18 cellular contexts compared by ENCODE assay signal in the genomic region with DNA sequence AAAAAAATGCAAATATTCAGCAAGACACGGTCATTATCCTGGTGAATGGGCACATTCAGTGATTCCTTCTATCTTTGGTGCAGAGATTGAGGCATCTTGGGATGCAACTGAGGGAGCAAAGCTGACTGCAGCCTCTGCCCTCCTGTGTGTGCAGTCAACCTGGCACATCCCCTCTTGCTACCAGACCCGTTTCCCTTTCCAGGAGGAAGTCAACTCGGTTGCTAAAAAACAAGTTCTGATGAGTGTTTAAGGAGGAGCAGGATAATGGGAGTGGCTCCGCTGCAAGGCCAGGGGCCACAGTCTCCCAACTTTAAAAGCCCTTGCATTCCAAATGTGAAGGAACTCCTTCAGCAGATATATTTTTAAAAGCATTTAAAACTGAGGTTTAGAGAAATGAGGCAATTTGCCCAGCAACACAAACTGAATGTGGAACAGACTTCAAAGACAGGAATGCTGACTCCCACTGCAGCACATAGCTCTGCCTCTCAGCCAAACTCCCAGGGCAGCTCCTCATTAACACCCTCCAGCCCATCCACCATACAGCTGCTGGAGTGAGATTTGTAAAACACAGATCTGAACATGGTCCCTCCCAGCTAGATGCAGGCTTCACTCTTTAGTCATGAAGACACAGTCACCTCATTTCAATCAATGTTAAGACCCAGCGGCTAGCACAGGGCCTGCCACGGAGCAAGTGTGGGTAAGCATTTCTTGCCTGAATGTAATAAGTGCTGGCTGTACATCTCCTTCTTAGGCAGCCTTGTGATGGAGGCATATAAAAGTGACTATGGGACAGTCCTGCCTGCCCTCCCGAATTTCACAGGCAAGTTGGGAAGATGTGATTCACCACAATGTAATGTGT. TPM values are rescaled to one million over a fixed set of nuclear protein-coding genes. Genes with fewer than 3 reads are reported as not detected.
DNase-seq lines count a peak whose midpoint lies in the region; ATAC-seq, FAIRE-seq and TF ChIP-seq lines count a peak whose summit lies in the region.
"Had no signal": no experiment of that assay in that cellular context is flagged by ENCODE, and none has a peak within 500 bp of the region (broad histone marks: within the 10 kb centered on the region; RNA-seq: fewer than 3 reads in every experiment).

No MANE protein-coding gene starts in this region.

- POLR2A ChIA-PET in HepG2 (lab: Yijun Ruan, JAX) = interaction anchor here (1.0 to 3.4 kb wide), 6 partner anchors 10 to 55 kb away, joined by 3 to 23 read pairs (median 6); a partner anchor contains a TSS

- ATAC-seq in HepG2 = peak; percentile 8; the same call in 1 of the 3 replicates
- no peak for ATAC-seq in right lobe of liver
- ATAC-seq in esophagus mucosa = peak; percentile 35
- no peak for ATAC-seq in GM21528 (IDR thresholded peaks at IDR 0.05; ENCODE audit: low FRiP score, unreplicated experiment)
- ATAC-seq: activated naive CD4-positive, alpha-beta T cell treated with anti-CD3 and anti-CD28 coated beads, Interleukin-2, amount 50 U/mL, for 72 hours; left colon had no signal

- H3K9me3 ChIP-seq in HepG2 (ENCODE audit: low read length) (no peaks in the 10 kb centered on the region), right lobe of liver (no peaks in the 10 kb centered on the region), mesodermal cell (ENCODE audit: control insufficient read depth, low read length) (no peaks in the 10 kb centered on the region)
- H3K9me3 ChIP-seq: SJSA1, tibial nerve had no signal

- no peak for FAIRE-seq in HepG2 (lab: Jason Lieb, UNC)

- peaks cover 20% of the 10 kb centered on the region for H3K79me2 ChIP-seq in HepG2 (ENCODE audit: insufficient read depth, low read length)

- H3K9ac ChIP-seq in HepG2 (ENCODE audit: insufficient read depth, low read depth, low read length) = peak overlapping the region; percentile 3; the same call in 1 of the 2 replicates

- in situ Hi-C loops in HepG2 (cut with HindIII; ENCODE audit: extremely low pct_ligation_motif_present, low pct_unique_long_range_greater_than_20kb) = loop anchor here (10.0 kb wide), 1 partner anchor 50 kb away; a partner anchor contains a TSS

- TF ChIP-seq EP300 in HepG2 (IDR thresholded peaks at IDR 0.05; ENCODE audit: low read depth in 2 of 2, low read length in 2 of 2) (no peak), HepG2 (CRISPR knock-in tag; IDR thresholded peaks at IDR 0.05; ENCODE audit: borderline replicate concordance) (no peak)

- H3K27me3 ChIP-seq in HepG2 (ENCODE audit: control insufficient read depth in 1 of 2, insufficient read depth in 2 of 2, low read length in 2 of 2) (no peaks in the 10 kb centered on the region), right lobe of liver (no peaks in the 10 kb centered on the region)
- H3K27me3 ChIP-seq: SJSA1, tibial nerve had no signal

- H2AFZ ChIP-seq in HepG2 (ENCODE audit: low read length) = no peak overlapping the region

- no peak for TF ChIP-seq RAD21 in HepG2 (CRISPR knock-in tag; IDR thresholded peaks at IDR 0.05)

- H3K4me2 ChIP-seq in HepG2 (ENCODE audit: low read depth, low read length) = peak overlapping the region; percentile 6; the same call in 1 of the 2 replicates

- no peak overlapping the region for H3K4me3 ChIP-seq in HepG2 (replicated peaks in 1 of 3; ENCODE audit: insufficient read depth in 1 of 3, low read depth in 2 of 3, low read length in 3 of 3)
- no peak overlapping the region for H3K4me3 ChIP-seq in right lobe of liver
- H3K4me3 ChIP-seq in mesodermal cell (ENCODE audit: extremely low read depth, insufficient read depth, low read length, poor library complexity, severe bottlenecking) = no peak overlapping the region
- H3K4me3 ChIP-seq: SJSA1, tibial nerve had no signal

- CTCF ChIA-PET in HepG2 (lab: Yijun Ruan, JAX; ENCODE audit: low intra/inter-chr PET ratio, low total read pairs) = no interaction called here

- intact Hi-C loops in HepG2 (cut with micrococcal nuclease; ENCODE audit: unreplicated experiment) (loop anchor here (1.0 to 5.0 kb wide), 3 partner anchors 52 to 68 kb away; no protein-coding TSS in a partner anchor), right lobe of liver (cut with DNase I) (no loop called here)

- TF ChIP-seq CTCF in HepG2 (CRISPR knock-in tag; IDR thresholded peaks at IDR 0.05) (no peak), right lobe of liver (IDR thresholded peaks at IDR 0.05) (no peak)

- H3K4me1 ChIP-seq in HepG2 (ENCODE audit: insufficient read depth, low read length) (peaks cover 62% of the 10 kb centered on the region), right lobe of liver (no peaks in the 10 kb centered on the region), mesodermal cell (ENCODE audit: control insufficient read depth, insufficient read depth, low read length, poor library complexity, severe bottlenecking) (peaks cover 12% of the 10 kb centered on the region)

- no peaks in the 10 kb centered on the region for H4K20me1 ChIP-seq in HepG2 (ENCODE audit: insufficient read depth, low read length)

- 88% methylated on average over 7 of the region's 7 CpGs for WGBS in HepG2 (ENCODE audit: low lambda C conversion rate)
- 65% methylated on average over 7 of the region's 7 CpGs for WGBS in right lobe of liver (ENCODE audit: insufficient coverage, low coverage, low lambda C conversion rate, missing lambda C conversion rate)
- 57 to 65% methylated on average over 3 of the region's 7 CpGs for WGBS in mesodermal cell (ENCODE audit: insufficient coverage in 2 of 2), 2 experiments

- DNase-seq in HepG2 (ENCODE audit: low spot score) = peak; percentile 29
- DNase-seq in right lobe of liver = no peak
- DNase-seq in activated effector memory CD4-positive, alpha-beta T cell treated with Interleukin-2 at 50 U/mL for 16 hours = no peak
- DNase-seq in SW 1271 (lab: John Stamatoyannopoulos, UW) = no peak
- no peak for DNase-seq in GOT3 (lab: John Stamatoyannopoulos, UW)
- DNase-seq: cortex of kidney; DND-41; Kasumi-1; left colon; NCI-H1930; NCI-H82; stimulated activated CD4-positive, alpha-beta T cell treated with anti-CD3 and anti-CD28 coated beads, Interleukin-12 subunit alpha, Interleukin-12 subunit beta, amount 100 ng/mL, for 4 hours had no signal

- BruUV-seq in HepG2 (replicated peaks; lab: Mats Ljungman, UMichigan) = no TSS peak

- H3K36me3 ChIP-seq in HepG2 (replicated peaks in 1 of 2; ENCODE audit: control insufficient read depth in 1 of 2, insufficient read depth in 2 of 2, low read length in 2 of 2) = peaks cover 12 to 43% of the 10 kb centered on the region in 2 experiments
- no peaks in the 10 kb centered on the region for H3K36me3 ChIP-seq in right lobe of liver
- no peaks in the 10 kb centered on the region for H3K36me3 ChIP-seq in mesodermal cell (ENCODE audit: control insufficient read depth, insufficient read depth, low read length)
- H3K36me3 ChIP-seq: SJSA1, tibial nerve had no signal

- H3K27ac ChIP-seq in HepG2 (ENCODE audit: extremely low read length, insufficient read depth, low read length) (peak overlapping the region; percentile 50), right lobe of liver (no peak overlapping the region), mesodermal cell (ENCODE audit: low read depth, low read length, severe bottlenecking) (peak overlapping the region; percentile 41)
- H3K27ac ChIP-seq: SJSA1, tibial nerve had no signal

- TF ChIP-seq POLR2A in HepG2 (IDR thresholded peaks at IDR 0.05; ENCODE audit: insufficient read depth in 1 of 2, low read depth in 2 of 2, low read length in 2 of 2) = no peak
- no peak for TF ChIP-seq POLR2A in right lobe of liver (IDR thresholded peaks at IDR 0.05)

TF ChIP-seq in HepG2, 621 proteins besides CTCF, POLR2A, EP300 and RAD21 (continues in another document):
- TF ChIP-seq, protein P1, sequence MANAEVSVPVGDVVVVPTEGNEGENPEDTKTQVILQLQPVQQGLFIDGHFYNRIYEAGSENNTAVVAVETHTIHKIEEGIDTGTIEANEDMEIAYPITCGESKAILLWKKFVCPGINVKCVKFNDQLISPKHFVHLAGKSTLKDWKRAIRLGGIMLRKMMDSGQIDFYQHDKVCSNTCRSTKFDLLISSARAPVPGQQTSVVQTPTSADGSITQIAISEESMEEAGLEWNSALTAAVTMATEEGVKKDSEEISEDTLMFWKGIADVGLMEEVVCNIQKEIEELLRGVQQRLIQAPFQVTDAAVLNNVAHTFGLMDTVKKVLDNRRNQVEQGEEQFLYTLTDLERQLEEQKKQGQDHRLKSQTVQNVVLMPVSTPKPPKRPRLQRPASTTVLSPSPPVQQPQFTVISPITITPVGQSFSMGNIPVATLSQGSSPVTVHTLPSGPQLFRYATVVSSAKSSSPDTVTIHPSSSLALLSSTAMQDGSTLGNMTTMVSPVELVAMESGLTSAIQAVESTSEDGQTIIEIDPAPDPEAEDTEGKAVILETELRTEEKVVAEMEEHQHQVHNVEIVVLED (CRISPR knock-in tag; IDR thresholded peaks at IDR 0.05; ENCODE audit: borderline replicate concordance) = 0 out of 2 replicates have a peak, but pooled peaks have one; percentile 1
- 0 out of 2 replicates have a peak, but pooled peaks have one; percentile 41 for TF ChIP-seq NCOA1 (CRISPR knock-in tag; IDR thresholded peaks at IDR 0.05)

RNA-seq across cellular contexts. Expression of a gene that starts 54.3 kb away (rescaled TPM):
- total RNA-seq in HepG2 (2016; rRNA removed; fragmentation: Illumina TruSeq; extraction: Trizol) = 63.2 and 103 TPM in 2 replicates
- total RNA-seq in HepG2 (2016; cell fraction: cytosol; rRNA removed; fragmentation: Illumina TruSeq; extraction: Trizol; ENCODE audit: low read depth) = 11.8 and 12.1 TPM in 2 replicates
- total RNA-seq in HepG2 (2016; cell fraction: insoluble cytoplasmic fraction; rRNA removed; fragmentation: Illumina TruSeq; extraction: Trizol) = 61.2 and 118 TPM in 2 replicates
- total RNA-seq in HepG2 (2016; cell fraction: membrane; rRNA removed; fragmentation: Illumina TruSeq; extraction: Trizol) = 28.5 and 29.9 TPM in 2 replicates
- 32.8 and 35.9 TPM in 2 replicates for total RNA-seq in HepG2 (2016; cell fraction: nucleus; rRNA removed; fragmentation: Illumina TruSeq; extraction: Trizol)
- 62.8 and 95.9 TPM in 2 replicates for polyA plus RNA-seq in HepG2 (2011; rRNA removed)
- 80.4 and 85.1 TPM in 2 replicates for polyA plus RNA-seq in HepG2 (2011; cell fraction: cytosol; rRNA removed)
- polyA plus RNA-seq in HepG2 (2011; cell fraction: nucleus; rRNA removed) = 12.7 TPM in 2 replicates
- polyA plus RNA-seq in HepG2 (2012) = 72.6 and 115 TPM in 2 replicates
- polyA plus RNA-seq in HepG2 (2016; cell fraction: cytosol; fragmentation: Illumina TruSeq; extraction: Trizol; ENCODE audit: low read depth) = 11.7 and 11.9 TPM in 2 replicates
- 147 and 163 TPM in 2 replicates for polyA plus RNA-seq in HepG2 (2016; cell fraction: insoluble cytoplasmic fraction; fragmentation: Illumina TruSeq; extraction: Trizol; ENCODE audit: low read depth)
- polyA plus RNA-seq in HepG2 (2016; cell fraction: membrane; fragmentation: Illumina TruSeq; extraction: Trizol; ENCODE audit: low read depth) = 29.7 TPM in 2 replicates
- 39.4 and 45.5 TPM in 2 replicates for polyA plus RNA-seq in HepG2 (2016; cell fraction: nucleus; fragmentation: Illumina TruSeq; extraction: Trizol; ENCODE audit: insufficient read depth, low read depth)
- polyA minus RNA-seq in HepG2 (2011; rRNA and poly(A)+ RNA removed; ENCODE audit: low replicate concordance) = 83.5 TPM in 1 of 2 replicates, not detected in the other
- 44.0 and 47.1 TPM in 2 replicates for polyA minus RNA-seq in HepG2 (2011; cell fraction: cytosol; rRNA and poly(A)+ RNA removed)
- 39.8 and 52.0 TPM in 2 replicates for polyA minus RNA-seq in HepG2 (2011; cell fraction: nucleus; rRNA and poly(A)+ RNA removed)
- total RNA-seq in right lobe of liver = 10 to 100 TPM in 1 of 6 experiments, 1 to 10 TPM in 5; 2.1 to 12.1 (median 4.3) TPM
- 65.6 TPM for total RNA-seq in esophagus mucosa
- polyA plus RNA-seq in mesodermal cell (2013, experiment 1 of 2) = 1.3 TPM
- 0.86 TPM for polyA plus RNA-seq in mesodermal cell (2013, experiment 2 of 2)
- total RNA-seq: activated naive CD4-positive, alpha-beta T cell treated with anti-CD3 and anti-CD28 coated beads, Interleukin-2, amount 50 U/mL, for 72 hours had no signal

Comparison
In these comparisons a context has a peak if more than half of its experiments do, and no peak if none do; other contexts are left out.
1. ATAC-seq: peak in HepG2 (single experiment) and esophagus mucosa (single experiment); none in right lobe of liver (0 of 4) and GM21528 (single experiment).
2. H3K27ac ChIP-seq: peak in HepG2 (single experiment) and mesodermal cell (single experiment); none in right lobe of liver (0 of 3).